24 cellular contexts compared by ENCODE assay signal in genomic region chr17:49834118-49834743, GRCh38. TPM values are rescaled to one million over a fixed set of nuclear protein-coding genes. Genes with fewer than 3 reads are reported as not detected.
"Had no signal": no experiment of that assay in that cellular context is flagged by ENCODE, and none has a peak within 500 bp of the region (broad histone marks: within the 10 kb centered on the region; RNA-seq: fewer than 3 reads in every experiment).

No MANE protein-coding gene starts in this region.

- H3K4me3 ChIP-seq: ascending aorta, coronary artery, thoracic aorta had no signal

- ATAC-seq: activated CD8-positive, alpha-beta memory T cell treated with anti-CD3 and anti-CD28 coated beads, Interleukin-2, amount 10 ng/mL, durations not matched to agents 7 days and 5 days; activated naive CD8-positive, alpha-beta T cell treated with anti-CD3 and anti-CD28 coated beads, Interleukin-2, amount 50 U/mL, for 24 hours; sciatic nerve; stimulated activated effector memory CD8-positive, alpha-beta T cell treated with anti-CD3 and anti-CD28 coated beads, Interleukin-12 subunit alpha, Interleukin-12 subunit beta, amount 100 ng/mL, for 72 hours had no signal

- H3K27me3 ChIP-seq: ascending aorta had no signal

- H3K4me1 Mint-ChIP-seq: activated CD8-positive, alpha-beta memory T cell treated with anti-CD3 and anti-CD28 coated beads, Interleukin-2, amount 10 ng/mL, durations not matched to agents 7 days and 5 days had no signal

- DNase-seq: activated CD4-positive, alpha-beta memory T cell treated with anti-CD3 and anti-CD28 coated beads for 36 hours; activated CD4-positive, alpha-beta T cell treated with anti-CD3 and anti-CD28 coated beads for 1 hour; activated CD8-positive, alpha-beta memory T cell treated with anti-CD3 and anti-CD28 coated beads, Interleukin-2, amount 10 ng/mL, durations not matched to agents 7 days and 5 days; activated naive CD4-positive, alpha-beta T cell treated with anti-CD3 and anti-CD28 coated beads for 36 hours; activated naive CD8-positive, alpha-beta T cell treated with anti-CD3 and anti-CD28 coated beads, Interleukin-2, amount 50 U/mL, for 24 hours; activated T-cell treated with anti-CD3 and anti-CD28 coated beads, Interleukin-2, amount 50 U/mL, for 1 hour; caudate nucleus; effector memory CD4-positive, alpha-beta T cell; glutamatergic neuron; nephron progenitor cell; stimulated activated CD4-positive, alpha-beta T cell treated with anti-CD3 and anti-CD28 coated beads, Interleukin-2, amount 100 ng/mL, for 24 hours had no signal

- H3K4me3 Mint-ChIP-seq: activated CD4-positive, alpha-beta memory T cell treated with anti-CD3 and anti-CD28 coated beads for 36 hours; activated CD8-positive, alpha-beta memory T cell treated with anti-CD3 and anti-CD28 coated beads, Interleukin-2, amount 10 ng/mL, durations not matched to agents 7 days and 5 days; activated naive CD4-positive, alpha-beta T cell treated with anti-CD3 and anti-CD28 coated beads for 36 hours; activated naive CD8-positive, alpha-beta T cell treated with anti-CD3 and anti-CD28 coated beads, Interleukin-2, amount 50 U/mL, for 24 hours; mesothelial cell of epicardium; nephron progenitor cell; stimulated activated effector memory CD8-positive, alpha-beta T cell treated with anti-CD3 and anti-CD28 coated beads, Interleukin-12 subunit alpha, Interleukin-12 subunit beta, amount 100 ng/mL, for 72 hours had no signal

- H3K9me3 Mint-ChIP-seq: activated CD4-positive, alpha-beta memory T cell treated with anti-CD3 and anti-CD28 coated beads for 36 hours; activated naive CD4-positive, alpha-beta T cell treated with anti-CD3 and anti-CD28 coated beads for 36 hours; activated naive CD8-positive, alpha-beta T cell treated with anti-CD3 and anti-CD28 coated beads, Interleukin-2, amount 50 U/mL, for 24 hours; activated T-helper 2 cell treated with anti-CD3 and anti-CD28 coated beads, Interferon-gamma antibody, Interleukin-2, Interleukin-4, amounts not matched to agents 10 μg/mL and 5 μg/mL and 100 μg/mL, durations not matched to agents 14 hours and 24 hours and 36 hours; mesothelial cell of epicardium; nephron progenitor cell; stimulated activated effector memory CD8-positive, alpha-beta T cell treated with anti-CD3 and anti-CD28 coated beads, Interleukin-12 subunit alpha, Interleukin-12 subunit beta, amount 100 ng/mL, for 72 hours had no signal

- H3K27ac Mint-ChIP-seq: activated CD4-positive, alpha-beta memory T cell treated with anti-CD3 and anti-CD28 coated beads for 36 hours; activated CD8-positive, alpha-beta memory T cell treated with anti-CD3 and anti-CD28 coated beads, Interleukin-2, amount 10 ng/mL, durations not matched to agents 7 days and 5 days; activated naive CD4-positive, alpha-beta T cell treated with anti-CD3 and anti-CD28 coated beads for 36 hours; activated naive CD8-positive, alpha-beta T cell treated with anti-CD3 and anti-CD28 coated beads, Interleukin-2, amount 50 U/mL, for 24 hours; activated T-helper 2 cell treated with anti-CD3 and anti-CD28 coated beads, Interferon-gamma antibody, Interleukin-2, Interleukin-4, amounts not matched to agents 10 μg/mL and 5 μg/mL and 100 μg/mL, durations not matched to agents 14 hours and 24 hours and 36 hours; mesothelial cell of epicardium; nephron progenitor cell had no signal

- H3K9me3 ChIP-seq: ascending aorta, thoracic aorta had no signal

- H3K27me3 Mint-ChIP-seq: activated CD4-positive, alpha-beta memory T cell treated with anti-CD3 and anti-CD28 coated beads for 36 hours; activated CD8-positive, alpha-beta memory T cell treated with anti-CD3 and anti-CD28 coated beads, Interleukin-2, amount 10 ng/mL, durations not matched to agents 7 days and 5 days; activated naive CD8-positive, alpha-beta T cell treated with anti-CD3 and anti-CD28 coated beads, Interleukin-2, amount 50 U/mL, for 24 hours had no signal

RNA-seq across cellular contexts. Expression of gene TAC4, which starts 13.6 kb away (rescaled TPM):
- total RNA-seq: activated CD4-positive, alpha-beta memory T cell treated with anti-CD3 and anti-CD28 coated beads for 36 hours; activated CD8-positive, alpha-beta memory T cell treated with anti-CD3 and anti-CD28 coated beads, Interleukin-2, amount 10 ng/mL, durations not matched to agents 7 days and 5 days; activated naive CD4-positive, alpha-beta T cell treated with anti-CD3 and anti-CD28 coated beads for 36 hours; activated T-helper 2 cell treated with anti-CD3 and anti-CD28 coated beads, Interferon-gamma antibody, Interleukin-2, Interleukin-4, amounts not matched to agents 10 μg/mL and 5 μg/mL and 100 μg/mL, durations not matched to agents 14 hours and 24 hours and 36 hours; ascending aorta; epithelial cell of proximal tubule; lower leg skin; mesothelial cell of epicardium; osteocyte; pulmonary artery endothelial cell; sciatic nerve; SK-MEL-5; thoracic aorta; ureter had no signal
